Comparison of ENCODE assay signal across 12 cellular contexts in genomic region chr3:128416578-128417150, GRCh38. TPM values are rescaled to one million over a fixed set of nuclear protein-coding genes. Genes with fewer than 3 reads are reported as not detected.
DNase-seq lines count a peak whose midpoint lies in the region; ATAC-seq and TF ChIP-seq lines count a peak whose summit lies in the region.
"Had no signal": no experiment of that assay in that cellular context is flagged by ENCODE, and none has a peak within 500 bp of the region (broad histone marks: within the 10 kb centered on the region; RNA-seq: fewer than 3 reads in every experiment).

No MANE protein-coding gene starts in this region.

- H3K9me2 ChIP-seq in hepatocyte (replicated peaks; ENCODE audit: insufficient read depth): no peaks in the 10 kb centered on the region

- no peaks in the 10 kb centered on the region for H3K36me3 ChIP-seq in hepatocyte (replicated peaks; ENCODE audit: insufficient read depth, low read depth)
- H3K36me3 ChIP-seq: thoracic aorta had no signal

- no peak overlapping the region for H3K4me2 ChIP-seq in hepatocyte
- H3K4me2 ChIP-seq: smooth muscle cell had no signal

- no peaks in the 10 kb centered on the region for H3K27me3 ChIP-seq in hepatocyte

- H2AFZ ChIP-seq in hepatocyte: no peak overlapping the region

- no peak overlapping the region for H3K27ac ChIP-seq in hepatocyte
- H3K27ac ChIP-seq: thoracic aorta had no signal

- DNase-seq in AG09309 (ENCODE audit: low read depth) (peak; percentile 52), HT1080 (ENCODE audit: low read depth) (peak; percentile 98), SW 1271 (lab: John Stamatoyannopoulos, UW) (peak; percentile 66 to 88), hepatocyte (ENCODE audit: low spot score) (peak; percentile 73), NCI-H2081 (lab: John Stamatoyannopoulos, UW) (no peak), progenitor cell of endocrine pancreas (ENCODE audit: low spot score, unreplicated experiment) (no peak)
- DNase-seq: aorta, NCI-H2171 treated with DMSO at 0.1 percent for 48 hours had no signal

- H3K4me3 ChIP-seq in AG09309 (ENCODE audit: control insufficient read depth, low read depth, low read length): no peak overlapping the region
- no peak overlapping the region for H3K4me3 ChIP-seq in hepatocyte
- H3K4me3 ChIP-seq: smooth muscle cell, thoracic aorta had no signal

- H3K4me1 Mint-ChIP-seq in progenitor cell of endocrine pancreas (ENCODE audit: low read depth): peaks cover 36% of the 10 kb centered on the region

- WGBS in hepatocyte (ENCODE audit: low lambda C conversion rate, missing lambda C conversion rate): 51% methylated on average over 9 of the region's 9 CpGs

- peaks cover 37% of the 10 kb centered on the region for H3K27me3 Mint-ChIP-seq in progenitor cell of endocrine pancreas

- H4K20me1 ChIP-seq in hepatocyte (ENCODE audit: insufficient read depth, poor library complexity, severe bottlenecking): no peaks in the 10 kb centered on the region

- ATAC-seq in HG03097 (IDR thresholded peaks at IDR 0.05; ENCODE audit: low FRiP score, unreplicated experiment): no peak
- no peak for ATAC-seq in GM21576 (IDR thresholded peaks at IDR 0.05; ENCODE audit: unreplicated experiment)

- H3K9me3 Mint-ChIP-seq in progenitor cell of endocrine pancreas (ENCODE audit: low read depth): peaks cover 5% of the 10 kb centered on the region

- no peak overlapping the region for H3K4me3 Mint-ChIP-seq in progenitor cell of endocrine pancreas (ENCODE audit: low read depth)

- TF ChIP-seq CTCF in AG09309 (IDR thresholded peaks at IDR 0.05; ENCODE audit: control insufficient read depth, insufficient read depth, low read depth, low read length, missing control alignments) (no peak), hepatocyte (IDR thresholded peaks at IDR 0.05; ENCODE audit: poor library complexity) (no peak), progenitor cell of endocrine pancreas (IDR thresholded peaks at IDR 0.05; ENCODE audit: unreplicated experiment) (no peak)

- H3K79me2 ChIP-seq in hepatocyte: no peaks in the 10 kb centered on the region

- peaks cover 1% of the 10 kb centered on the region for H3K36me3 Mint-ChIP-seq in progenitor cell of endocrine pancreas (ENCODE audit: insufficient read depth)

- no peaks in the 10 kb centered on the region for H3K9me3 ChIP-seq in hepatocyte (ENCODE audit: low read depth)
- H3K9me3 ChIP-seq: thoracic aorta had no signal

- H3K27ac Mint-ChIP-seq in progenitor cell of endocrine pancreas: no peak overlapping the region

- H3K4me1 ChIP-seq in hepatocyte (ENCODE audit: insufficient read depth): peaks cover 4% of the 10 kb centered on the region

RNA-seq across cellular contexts. Expression of gene DNAJB8, which starts 50.0 kb away (rescaled TPM):
- total RNA-seq in HT1080 (2014; rRNA removed; shearing (Covaris generic)): not detected in 2 replicates
- not detected in 2 replicates for polyA plus RNA-seq in HT1080 (2015; cell fraction: cytosol; rRNA removed)
- polyA plus RNA-seq in HT1080 (2015; cell fraction: nucleus; rRNA removed): not detected in 2 replicates
- total RNA-seq in hepatocyte (not detected in 2 replicates), progenitor cell of endocrine pancreas (not detected in 2 replicates)
- not detected in 2 replicates for polyA plus RNA-seq in hepatocyte
- total RNA-seq: aorta, smooth muscle cell, thoracic aorta had no signal
- polyA plus RNA-seq: aorta, smooth muscle cell had no signal

Comparison
In these comparisons a context has a peak if more than half of its experiments do, and no peak if none do; other contexts are left out.
1. DNase-seq: peak in AG09309 (single experiment), HT1080 (single experiment), SW 1271 (2 of 2) and hepatocyte (single experiment); none in NCI-H2081 (0 of 2) and progenitor cell of endocrine pancreas (single experiment).